ENCODE assay signal across 8 cellular contexts in the genomic region with DNA sequence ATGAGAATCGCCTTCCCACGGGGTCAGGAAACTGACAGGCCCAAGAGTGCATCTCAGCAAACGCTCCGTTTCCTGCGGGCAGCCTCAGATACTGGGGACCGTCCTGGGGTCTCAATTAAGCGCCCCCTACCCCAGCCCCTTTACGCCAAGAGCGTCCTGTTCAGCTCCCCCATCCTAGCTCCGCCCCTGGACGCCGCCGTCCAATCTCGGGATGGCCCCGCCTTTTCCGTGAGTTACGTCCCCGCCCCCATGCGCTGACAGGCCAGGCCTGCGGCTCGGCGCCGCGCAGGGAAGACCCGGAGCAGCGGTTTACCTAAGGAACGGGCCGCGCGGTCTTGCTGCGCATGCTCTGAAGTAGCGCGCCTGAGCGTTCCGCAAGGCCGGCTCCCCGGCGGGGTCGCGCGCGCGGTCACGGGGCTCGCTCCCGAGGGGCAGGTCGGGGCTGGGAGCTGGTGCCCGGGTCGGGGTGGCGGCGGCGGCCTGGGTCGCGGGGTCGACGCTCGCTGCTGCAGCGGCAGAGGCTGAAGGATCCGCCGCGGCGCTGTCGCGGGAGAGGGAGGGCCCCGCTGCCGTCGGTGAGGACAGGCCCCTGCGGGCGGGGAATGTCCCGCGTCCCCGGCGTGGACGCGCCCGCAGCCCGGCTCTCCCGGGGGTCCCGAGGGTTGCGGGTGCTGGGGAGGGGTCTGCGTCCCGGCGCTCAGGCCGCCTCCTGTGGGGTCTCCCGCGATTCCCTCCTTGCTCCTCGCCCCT. TPM values are rescaled to one million over a fixed set of nuclear protein-coding genes. Genes with fewer than 3 reads are reported as not detected.
DNase-seq lines count a peak whose midpoint lies in the region; ATAC-seq, FAIRE-seq and TF ChIP-seq lines count a peak whose summit lies in the region.

A gene with protein sequence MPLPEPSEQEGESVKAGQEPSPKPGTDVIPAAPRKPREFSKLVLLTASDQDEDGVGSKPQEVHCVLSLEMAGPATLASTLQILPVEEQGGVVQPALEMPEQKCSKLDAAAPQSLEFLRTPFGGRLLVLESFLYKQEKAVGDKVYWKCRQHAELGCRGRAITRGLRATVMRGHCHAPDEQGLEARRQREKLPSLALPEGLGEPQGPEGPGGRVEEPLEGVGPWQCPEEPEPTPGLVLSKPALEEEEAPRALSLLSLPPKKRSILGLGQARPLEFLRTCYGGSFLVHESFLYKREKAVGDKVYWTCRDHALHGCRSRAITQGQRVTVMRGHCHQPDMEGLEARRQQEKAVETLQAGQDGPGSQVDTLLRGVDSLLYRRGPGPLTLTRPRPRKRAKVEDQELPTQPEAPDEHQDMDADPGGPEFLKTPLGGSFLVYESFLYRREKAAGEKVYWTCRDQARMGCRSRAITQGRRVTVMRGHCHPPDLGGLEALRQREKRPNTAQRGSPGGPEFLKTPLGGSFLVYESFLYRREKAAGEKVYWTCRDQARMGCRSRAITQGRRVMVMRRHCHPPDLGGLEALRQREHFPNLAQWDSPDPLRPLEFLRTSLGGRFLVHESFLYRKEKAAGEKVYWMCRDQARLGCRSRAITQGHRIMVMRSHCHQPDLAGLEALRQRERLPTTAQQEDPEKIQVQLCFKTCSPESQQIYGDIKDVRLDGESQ (plus strand): TSS at position 352 of the 750 bp plus-strand sequence. CDS start 17,755 bp downstream, outside the sequence.

- WGBS in H1 (ENCODE audit: extremely low coverage in 1 of 2, insufficient coverage in 1 of 2, insufficient read length in 1 of 2, insufficient replicate concordance in 2 of 2, low coverage in 1 of 2, low lambda C conversion rate in 2 of 2, missing lambda C conversion rate in 1 of 2), 2 experiments = 1% methylated on average over 46 of the region's 87 CpGs; no CpG with 5 or more reads in 1 of the 2 experiments
- 1% methylated on average over 59 of the region's 87 CpGs for WGBS in mesenchymal stem cell

- H3K18ac ChIP-seq in H1 (ENCODE audit: extremely low read depth, low read length) (peak within 1 kb of the TSS; percentile 48; the same call in 1 of the 2 replicates), mesenchymal stem cell (ENCODE audit: low read depth in 1 of 2, low read length in 2 of 2) (peak within 1 kb of the TSS; percentile 81 to 89)

- peak within 1 kb of the TSS; percentile 74 for H3K27ac Mint-ChIP-seq in activated CD8-positive, alpha-beta memory T cell treated with anti-CD3 and anti-CD28 coated beads, Interleukin-2, amount 10 ng/mL, durations not matched to agents 7 days and 5 days

- H3K23me2 ChIP-seq in H1 (ENCODE audit: low read depth, low read length) = peaks cover 13% of the 10 kb centered on the region

- no peaks in the 10 kb centered on the region for H3K9me3 Mint-ChIP-seq in activated CD8-positive, alpha-beta memory T cell treated with anti-CD3 and anti-CD28 coated beads, Interleukin-2, amount 10 ng/mL, durations not matched to agents 7 days and 5 days (ENCODE audit: low read depth)

- H3K4me2 ChIP-seq in H1 (ENCODE audit: insufficient read depth in 1 of 2, low read depth in 2 of 2, low read length in 2 of 2) (peak within 1 kb of the TSS; percentile 96 to 100), mesenchymal stem cell (ENCODE audit: low read length, poor library complexity, severe bottlenecking) (peak within 1 kb of the TSS; percentile 97)

- peak within 1 kb of the TSS; percentile 87 for H3K4me3 Mint-ChIP-seq in activated CD8-positive, alpha-beta memory T cell treated with anti-CD3 and anti-CD28 coated beads, Interleukin-2, amount 10 ng/mL, durations not matched to agents 7 days and 5 days

- 0 out of 3 replicates have a peak, but pooled peaks of 1 of the 2 experiments have one; percentile 15 for TF ChIP-seq EP300 in H1 (IDR thresholded peaks at IDR 0.05; ENCODE audit: borderline replicate concordance in 1 of 2, low read depth in 2 of 2, low read length in 2 of 2)

- H3K4me1 ChIP-seq in HUES48 (ENCODE audit: control insufficient read depth, insufficient read depth, low read length) = peaks cover 7% of the 10 kb centered on the region; the same call in 1 of the 2 replicates
- H3K4me1 ChIP-seq in NT2/D1 (ENCODE audit: insufficient read depth, insufficient read length) = no peaks in the 10 kb centered on the region
- peaks cover 0 to 6% (median 2%) of the 10 kb centered on the region in 4 experiments; a peak in 3 of 7 replicates for H3K4me1 ChIP-seq in H1 (replicated peaks in 1 of 4; ENCODE audit: control insufficient read depth in 3 of 4, insufficient read depth in 4 of 4, low read length in 3 of 4)
- peaks cover 16% of the 10 kb centered on the region for H3K4me1 ChIP-seq in mesenchymal stem cell (ENCODE audit: control insufficient read depth, insufficient read depth, low read depth, low read length)

- peaks cover 9% of the 10 kb centered on the region for H3K27me3 ChIP-seq in HUES48 (ENCODE audit: control insufficient read depth, insufficient read depth, low read length)
- H3K27me3 ChIP-seq in NT2/D1 (ENCODE audit: insufficient read depth, insufficient read length) = peaks cover 18% of the 10 kb centered on the region
- H3K27me3 ChIP-seq in H1 (replicated peaks in 1 of 4; ENCODE audit: control insufficient read depth in 3 of 4, extremely low read depth in 1 of 4, insufficient read depth in 3 of 4, low read length in 3 of 4) = peaks cover 0 to 9% (median 8%) of the 10 kb centered on the region in 4 experiments; a peak in 5 of 7 replicates
- no peaks in the 10 kb centered on the region for H3K27me3 ChIP-seq in mesenchymal stem cell (ENCODE audit: control insufficient read depth in 1 of 2, insufficient read depth in 1 of 2, low read length in 2 of 2)

- no peaks in the 10 kb centered on the region; the same call in 1 of the 2 replicates for H3K79me1 ChIP-seq in H1 (ENCODE audit: low read depth, low read length)
- H3K79me1 ChIP-seq in mesenchymal stem cell (replicated peaks; ENCODE audit: low read length, poor library complexity, severe bottlenecking) = peaks cover 4% of the 10 kb centered on the region

- H2AK5ac ChIP-seq in H1 (ENCODE audit: low read depth, low read length) = no peak within 1 kb of the TSS
- H2AK5ac ChIP-seq in mesenchymal stem cell (ENCODE audit: low read length, severe bottlenecking) = peak within 1 kb of the TSS; percentile 65

- H3K9me3 ChIP-seq in HUES48 (ENCODE audit: control insufficient read depth, insufficient read depth, low read length) = no peaks in the 10 kb centered on the region
- H3K9me3 ChIP-seq in NT2/D1 (ENCODE audit: insufficient read depth, low read length) = no peaks in the 10 kb centered on the region
- no peaks in the 10 kb centered on the region for H3K9me3 ChIP-seq in H1 (ENCODE audit: insufficient read depth in 2 of 2, low read depth in 1 of 2, low read length in 1 of 2)
- H3K9me3 ChIP-seq in mesenchymal stem cell (ENCODE audit: control insufficient read depth, low read length) = no peaks in the 10 kb centered on the region

- H2BK120ac ChIP-seq in H1 (replicated peaks; ENCODE audit: low read depth, low read length) = no peak within 1 kb of the TSS
- H2BK120ac ChIP-seq in mesenchymal stem cell (ENCODE audit: low read depth, low read length) = peak within 1 kb of the TSS; percentile 67

- H3K4ac ChIP-seq in H1 (replicated peaks; ENCODE audit: insufficient read length, low read depth, low read length) (no peak within 1 kb of the TSS), mesenchymal stem cell (ENCODE audit: low read depth in 1 of 2, low read length in 2 of 2) (peak within 1 kb of the TSS; percentile 79 to 85)

- CTCF ChIA-PET in activated CD8-positive, alpha-beta memory T cell treated with anti-CD3 and anti-CD28 coated beads, Interleukin-2, amount 10 ng/mL, durations not matched to agents 7 days and 5 days (lab: Charles Lee) = interaction anchor here (0.6 to 3.6 kb wide), 21 partner anchors 9 to 968 kb away, joined by 3 to 32 read pairs (median 4); partner anchors contain the start of genes FLYWCH2, MSRB1 and SRRM2
- CTCF ChIA-PET in H1 (lab: Charles Lee; ENCODE audit: partially characterized antibody) = interaction anchor here (0.9 to 9.9 kb wide), 11 partner anchors 12 to 73 kb away, joined by 3 to 98 read pairs (median 4); partner anchors contain the start of gene FLYWCH2

- in situ Hi-C loops in Caki2 (cut with HindIII; ENCODE audit: low pct_unique_long_range_greater_than_20kb, low sequenced_read_pairs) = no loop called here

- H2BK15ac ChIP-seq in H1 (ENCODE audit: low read length) (no peak within 1 kb of the TSS), mesenchymal stem cell (ENCODE audit: low read depth, poor library complexity, severe bottlenecking) (peak within 1 kb of the TSS; percentile 44)

- H2BK5ac ChIP-seq in H1 (ENCODE audit: low read depth, low read length) (no peak within 1 kb of the TSS; the same call in 1 of the 2 replicates), mesenchymal stem cell (ENCODE audit: low read depth, low read length, poor library complexity, severe bottlenecking) (no peak within 1 kb of the TSS)

- peaks cover 9% of the 10 kb centered on the region for H3K27me3 Mint-ChIP-seq in activated CD8-positive, alpha-beta memory T cell treated with anti-CD3 and anti-CD28 coated beads, Interleukin-2, amount 10 ng/mL, durations not matched to agents 7 days and 5 days

- H3K36me3 ChIP-seq in HUES48 (ENCODE audit: control insufficient read depth, insufficient read depth, low read length) = 0 out of 2 replicates have a peak, but pooled peaks cover 2% of the 10 kb centered on the region
- H3K36me3 ChIP-seq in NT2/D1 (ENCODE audit: insufficient read depth, insufficient read length, low read length) = peaks cover 19% of the 10 kb centered on the region
- peaks cover 0 to 4% (median 0%) of the 10 kb centered on the region in 4 experiments; a peak in 1 of 8 replicates for H3K36me3 ChIP-seq in H1 (ENCODE audit: control insufficient read depth in 2 of 4, insufficient read depth in 4 of 4, low read length in 3 of 4)
- peaks cover 10 to 26% of the 10 kb centered on the region in 2 experiments for H3K36me3 ChIP-seq in mesenchymal stem cell (ENCODE audit: control insufficient read depth in 1 of 2, insufficient read depth in 2 of 2, low read depth in 1 of 2, low read length in 2 of 2)

- H3K79me2 ChIP-seq in H1 (ENCODE audit: control insufficient read depth in 1 of 2, insufficient read depth in 2 of 2, low read length in 2 of 2) = peaks cover 0 to 2% of the 10 kb centered on the region in 2 experiments; a peak in 1 of 4 replicates

- peak within 1 kb of the TSS; percentile 29 for H4K5ac ChIP-seq in H1 (ENCODE audit: insufficient read length, low read depth, low read length)

- no peak within 1 kb of the TSS for H3K56ac ChIP-seq in H1 (replicated peaks; ENCODE audit: insufficient read length, low read depth, low read length)

- 0 out of 3 replicates have a peak, but pooled peaks of 1 of the 2 experiments have one; percentile 28 for TF ChIP-seq POLR2A in H1 (IDR thresholded peaks at IDR 0.05; ENCODE audit: control extremely low read depth in 1 of 2, low read depth in 2 of 2, low read length in 2 of 2)

- H3K27ac ChIP-seq in HUES48 (ENCODE audit: low read depth, low read length) (no peak within 1 kb of the TSS), H1 (ENCODE audit: low read depth, low read length) (no peak within 1 kb of the TSS), mesenchymal stem cell (ENCODE audit: low read length, poor library complexity, severe bottlenecking) (peak within 1 kb of the TSS; percentile 39)

- ATAC-seq in GM21423 (IDR thresholded peaks at IDR 0.05; ENCODE audit: unreplicated experiment) = peak; percentile 95
- ATAC-seq in activated CD8-positive, alpha-beta memory T cell treated with anti-CD3 and anti-CD28 coated beads, Interleukin-2, amount 10 ng/mL, durations not matched to agents 7 days and 5 days = peak; percentile 95

- peaks cover 9% of the 10 kb centered on the region for H3K36me3 Mint-ChIP-seq in activated CD8-positive, alpha-beta memory T cell treated with anti-CD3 and anti-CD28 coated beads, Interleukin-2, amount 10 ng/mL, durations not matched to agents 7 days and 5 days

- no peak for TF ChIP-seq CTCF in H1 (IDR thresholded peaks at IDR 0.05; ENCODE audit: control extremely low read depth in 1 of 3, insufficient read depth in 1 of 3, low read depth in 1 of 3, low read length in 3 of 3)

- peaks cover 33% of the 10 kb centered on the region for H3K4me1 Mint-ChIP-seq in activated CD8-positive, alpha-beta memory T cell treated with anti-CD3 and anti-CD28 coated beads, Interleukin-2, amount 10 ng/mL, durations not matched to agents 7 days and 5 days

- DNase-seq in Caki2 (ENCODE audit: low read depth) (peak; percentile 97), NT2/D1 (ENCODE audit: low read depth, low spot score) (peak; percentile 99), H1 (ENCODE audit: low read depth in 1 of 2, low spot score in 2 of 2) (peak; percentile 96 to 99), mesenchymal stem cell (peak; percentile 96)
- DNase-seq in activated CD8-positive, alpha-beta memory T cell treated with anti-CD3 and anti-CD28 coated beads, Interleukin-2, amount 10 ng/mL, durations not matched to agents 7 days and 5 days = peak; percentile 99
- peak; percentile 96 for DNase-seq in stimulated activated CD8-positive, alpha-beta memory T cell treated with anti-CD3 and anti-CD28 coated beads, Interleukin-12 subunit alpha, Interleukin-12 subunit beta, amount 100 ng/mL, for 24 hours (ENCODE audit: extremely low read depth)

- POLR2A ChIA-PET in H1 (lab: Charles Lee; ENCODE audit: partially characterized antibody) = interaction anchor here (0.5 to 2.6 kb wide), 9 partner anchors 10 to 971 kb away, joined by 3 to 11 read pairs (median 3); partner anchors contain the start of genes KCTD5, PAQR4 and SRRM2

- no peak within 1 kb of the TSS for H3K23ac ChIP-seq in H1 (ENCODE audit: insufficient read length)
- no peak within 1 kb of the TSS for H3K23ac ChIP-seq in mesenchymal stem cell (ENCODE audit: low read length in 2 of 2)

- no peak within 1 kb of the TSS for H2BK12ac ChIP-seq in H1 (ENCODE audit: low read depth, low read length)
- H2BK12ac ChIP-seq in mesenchymal stem cell (ENCODE audit: low read length in 2 of 2) = peak within 1 kb of the TSS in 1 of 2 experiments; percentile 38

- H4K20me1 ChIP-seq in H1 (replicated peaks in 1 of 2; ENCODE audit: control insufficient read depth in 1 of 2, insufficient read depth in 2 of 2, low read length in 2 of 2) = no peaks in the 10 kb centered on the region

- peak within 1 kb of the TSS; percentile 30; the same call in 1 of the 2 replicates for H3K9ac ChIP-seq in HUES48 (ENCODE audit: low read depth, low read length)
- peak within 1 kb of the TSS; percentile 66 for H3K9ac ChIP-seq in NT2/D1 (ENCODE audit: insufficient read length, low read depth)
- H3K9ac ChIP-seq in H1 (replicated peaks in 1 of 4; ENCODE audit: extremely low read depth in 1 of 4, low read depth in 3 of 4, low read length in 3 of 4) = peak within 1 kb of the TSS; percentile 2 to 76 (median 39); a peak in 5 of 7 replicates
- H3K9ac ChIP-seq in mesenchymal stem cell (ENCODE audit: low read length) = peak within 1 kb of the TSS; percentile 97

- H3K14ac ChIP-seq in H1 (ENCODE audit: insufficient read length) = no peak within 1 kb of the TSS
- H3K14ac ChIP-seq in mesenchymal stem cell (ENCODE audit: low read length in 2 of 2) = peak within 1 kb of the TSS in 1 of 2 experiments; percentile 90

- peak within 1 kb of the TSS; percentile 97; the same call in 1 of the 2 replicates for H2AFZ ChIP-seq in H1 (ENCODE audit: low read length)
- H2AFZ ChIP-seq in mesenchymal stem cell (ENCODE audit: low read depth, low read length) = peak within 1 kb of the TSS; percentile 97

- no peak within 1 kb of the TSS for H4K91ac ChIP-seq in H1 (replicated peaks; ENCODE audit: insufficient read length, low read length)
- H4K91ac ChIP-seq in mesenchymal stem cell (ENCODE audit: low read length) = peak within 1 kb of the TSS; percentile 91

- H3K4me3 ChIP-seq in HUES48 (ENCODE audit: low read depth, low read length) (peak within 1 kb of the TSS; percentile 63), NT2/D1 (ENCODE audit: insufficient read length, low read depth) (peak within 1 kb of the TSS; percentile 78), H1 (ENCODE audit: extremely low read depth in 1 of 4, insufficient read depth in 2 of 4, low read depth in 3 of 4, low read length in 4 of 4) (peak within 1 kb of the TSS; percentile 61 to 87 (median 73)), mesenchymal stem cell (ENCODE audit: insufficient read depth in 1 of 2, low read depth in 1 of 2, low read length in 2 of 2) (peak within 1 kb of the TSS; percentile 93 to 100)

- TF ChIP-seq RAD21 in H1 (IDR thresholded peaks at IDR 0.05 in 1 of 2, conservative IDR thresholded peaks at IDR 0.05 in 1 of 2; ENCODE audit: low read depth in 2 of 2, low read length in 2 of 2) = no peak

- FAIRE-seq in H1 (lab: Jason Lieb, UNC) = no peak

- H2BK20ac ChIP-seq in H1 (ENCODE audit: low read length) = no peak within 1 kb of the TSS

- H4K8ac ChIP-seq in H1 (ENCODE audit: extremely low read depth, insufficient read depth, low read length) = peak within 1 kb of the TSS; percentile 54
- peak within 1 kb of the TSS; percentile 98 for H4K8ac ChIP-seq in mesenchymal stem cell (ENCODE audit: low read length)

RNA-seq across cellular contexts. Expression of the gene that starts here (rescaled TPM):
- 133 and 149 TPM in 2 replicates for total RNA-seq in Caki2 (2014; rRNA removed; shearing (Covaris generic); ENCODE audit: low replicate concordance)
- total RNA-seq in activated CD8-positive, alpha-beta memory T cell treated with anti-CD3 and anti-CD28 coated beads, Interleukin-2, amount 10 ng/mL, durations not matched to agents 7 days and 5 days = 10 to 100 TPM; 52.7 to 58.1 TPM
- 23.1 and 23.5 TPM in 2 replicates for total RNA-seq in H1 (2021; fragmentation: NEBNext Ultra II Directional; extraction: Animal tissue kit (Norgen Biotek cat#: 25700))
- 12.4 and 22.2 TPM in 2 replicates for polyA plus RNA-seq in H1 (2011; rRNA removed)
- polyA plus RNA-seq in H1 (2011; cell fraction: cytosol; rRNA removed) = 14.3 TPM
- polyA plus RNA-seq in H1 (2011; cell fraction: nucleus; rRNA removed) = 29.4 TPM
- 10.6 to 15.2 TPM (median 13.5 TPM) in 4 replicates for polyA plus RNA-seq in H1 (2012, experiment 1 of 2)
- 19.6 TPM for polyA plus RNA-seq in H1 (2012, experiment 2 of 2)
- polyA plus RNA-seq in H1 (2013, experiment 1 of 2) = 10.4 TPM
- polyA plus RNA-seq in H1 (2013, experiment 2 of 2) = 9.2 TPM
- 5.1 and 10.5 TPM in 2 replicates for polyA minus RNA-seq in H1 (2011; rRNA and poly(A)+ RNA removed)
- 9.8 TPM for polyA minus RNA-seq in H1 (2011; cell fraction: cytosol; rRNA and poly(A)+ RNA removed)
- 15.7 TPM for polyA minus RNA-seq in H1 (2011; cell fraction: nucleus; rRNA and poly(A)+ RNA removed)
- 18.4 TPM for polyA plus RNA-seq in mesenchymal stem cell (2013, experiment 1 of 2)
- 17.3 TPM for polyA plus RNA-seq in mesenchymal stem cell (2013, experiment 2 of 2)

Comparison
In these comparisons a context has a peak if more than half of its experiments do, and no peak if none do; other contexts are left out.
1. H3K9ac ChIP-seq: peak in every context shown above with its lines; median percentile 97 in mesenchymal stem cell; 66 in NT2/D1; 39 in H1; 30 in HUES48.